Comparison of ENCODE assay signal across 1 cellular context in the genomic region with DNA sequence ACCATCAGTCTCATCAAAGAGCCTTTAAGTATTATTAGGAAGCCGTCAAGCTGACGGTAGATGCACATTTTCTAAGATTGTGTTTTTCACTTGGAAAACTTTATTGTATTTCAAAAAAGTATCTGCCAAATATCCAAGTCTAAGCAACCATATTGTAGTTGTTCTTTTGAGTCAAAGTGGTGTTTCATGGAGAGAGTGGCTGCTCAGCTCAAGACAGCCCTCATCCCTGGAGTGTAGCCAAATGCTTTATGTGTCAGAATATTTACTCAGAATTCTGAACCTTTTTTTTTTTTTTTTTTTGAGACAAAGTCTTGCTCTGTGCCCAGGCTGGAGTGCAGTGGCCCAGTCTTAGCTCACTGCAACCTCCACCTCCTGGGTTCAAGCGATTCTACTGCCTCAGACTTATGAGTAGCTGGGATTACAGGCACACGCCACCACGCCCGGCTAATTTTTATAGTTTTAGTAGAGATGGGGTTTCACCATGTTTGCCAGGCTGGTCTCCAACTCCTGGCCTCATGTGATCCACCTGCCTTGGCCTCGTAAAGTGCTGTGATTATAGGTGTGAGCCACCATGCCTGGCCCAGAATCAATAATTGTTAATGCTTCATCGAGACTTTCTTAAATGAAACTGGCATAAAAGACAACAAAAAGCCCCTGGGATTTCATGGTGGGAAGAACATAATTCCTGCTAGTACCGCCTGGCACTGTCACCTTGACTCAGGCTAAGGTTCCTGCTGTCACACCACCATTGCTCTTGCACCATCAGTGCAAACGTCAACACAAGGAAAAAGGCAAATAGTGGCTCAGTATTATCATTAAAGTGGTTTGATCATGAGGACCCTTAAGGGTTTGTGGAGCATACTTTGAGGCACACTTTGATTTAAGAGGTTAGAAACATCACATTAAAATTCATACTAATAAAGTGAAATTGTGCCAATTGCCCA.
TF ChIP-seq lines count a peak whose summit lies in the region.

No MANE protein-coding gene starts in this region.

TF ChIP-seq in SK-N-SH treated with all-trans-retinoic acid at 6 μM for 48 hours, 23 proteins besides CTCF, POLR2A, EP300 and RAD21 (continued from another document):
- TF ChIP-seq, protein P1, sequence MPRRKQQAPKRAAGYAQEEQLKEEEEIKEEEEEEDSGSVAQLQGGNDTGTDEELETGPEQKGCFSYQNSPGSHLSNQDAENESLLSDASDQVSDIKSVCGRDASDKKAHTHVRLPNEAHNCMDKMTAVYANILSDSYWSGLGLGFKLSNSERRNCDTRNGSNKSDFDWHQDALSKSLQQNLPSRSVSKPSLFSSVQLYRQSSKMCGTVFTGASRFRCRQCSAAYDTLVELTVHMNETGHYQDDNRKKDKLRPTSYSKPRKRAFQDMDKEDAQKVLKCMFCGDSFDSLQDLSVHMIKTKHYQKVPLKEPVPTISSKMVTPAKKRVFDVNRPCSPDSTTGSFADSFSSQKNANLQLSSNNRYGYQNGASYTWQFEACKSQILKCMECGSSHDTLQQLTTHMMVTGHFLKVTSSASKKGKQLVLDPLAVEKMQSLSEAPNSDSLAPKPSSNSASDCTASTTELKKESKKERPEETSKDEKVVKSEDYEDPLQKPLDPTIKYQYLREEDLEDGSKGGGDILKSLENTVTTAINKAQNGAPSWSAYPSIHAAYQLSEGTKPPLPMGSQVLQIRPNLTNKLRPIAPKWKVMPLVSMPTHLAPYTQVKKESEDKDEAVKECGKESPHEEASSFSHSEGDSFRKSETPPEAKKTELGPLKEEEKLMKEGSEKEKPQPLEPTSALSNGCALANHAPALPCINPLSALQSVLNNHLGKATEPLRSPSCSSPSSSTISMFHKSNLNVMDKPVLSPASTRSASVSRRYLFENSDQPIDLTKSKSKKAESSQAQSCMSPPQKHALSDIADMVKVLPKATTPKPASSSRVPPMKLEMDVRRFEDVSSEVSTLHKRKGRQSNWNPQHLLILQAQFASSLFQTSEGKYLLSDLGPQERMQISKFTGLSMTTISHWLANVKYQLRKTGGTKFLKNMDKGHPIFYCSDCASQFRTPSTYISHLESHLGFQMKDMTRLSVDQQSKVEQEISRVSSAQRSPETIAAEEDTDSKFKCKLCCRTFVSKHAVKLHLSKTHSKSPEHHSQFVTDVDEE (CRISPR knock-in tag; IDR thresholded peaks at IDR 0.05), result no peak
- TF ChIP-seq GLIS3 (CRISPR knock-in tag; IDR thresholded peaks at IDR 0.05) (no peak), RARB (CRISPR knock-in tag; IDR thresholded peaks at IDR 0.05) (no peak), ZFP3 (CRISPR knock-in tag; IDR thresholded peaks at IDR 0.05) (no peak), ZNF565 (CRISPR knock-in tag; conservative IDR thresholded peaks at IDR 0.05; ENCODE audit: low read depth) (no peak), ESRRG (CRISPR knock-in tag; IDR thresholded peaks at IDR 0.05) (no peak)
